ENCODE assay signal across 2 cellular contexts in genomic region chr20:2507464-2507863, GRCh38.
TF ChIP-seq lines count a peak whose summit lies in the region.

No MANE protein-coding gene starts in this region.

TF ChIP-seq in SK-N-SH, 30 proteins besides CTCF, POLR2A, EP300 and RAD21 (continued from another document):
- TF ChIP-seq REST (IDR thresholded peaks at IDR 0.05; ENCODE audit: low read depth, low read length) (no peak), POLR2AphosphoS5 (IDR thresholded peaks at IDR 0.05; ENCODE audit: low read depth, low read length) (no peak), EZH2phosphoT487 (IDR thresholded peaks at IDR 0.05; ENCODE audit: borderline replicate concordance, low read depth) (no peak), USF2 (IDR thresholded peaks at IDR 0.05; ENCODE audit: borderline replicate concordance, low read depth, low read length) (no peak), SIN3A (IDR thresholded peaks at IDR 0.05; ENCODE audit: borderline replicate concordance, low read depth, low read length) (no peak), TEAD4 (IDR thresholded peaks at IDR 0.05; ENCODE audit: borderline replicate concordance, insufficient read depth) (no peak), FOXM1 (IDR thresholded peaks at IDR 0.05; ENCODE audit: low read depth) (no peak), RXRA (IDR thresholded peaks at IDR 0.05; ENCODE audit: borderline replicate concordance, low read depth) (no peak), USF1 (IDR thresholded peaks at IDR 0.05; ENCODE audit: borderline replicate concordance, low read depth) (no peak)

TF ChIP-seq in SK-N-SH treated with all-trans-retinoic acid at 6 μM for 48 hours, 23 proteins besides CTCF, POLR2A, EP300 and RAD21 (continued from another document):
- TF ChIP-seq TSHZ2 (CRISPR knock-in tag; IDR thresholded peaks at IDR 0.05), result no peak
- no peak for TF ChIP-seq POU6F1 (CRISPR knock-in tag; IDR thresholded peaks at IDR 0.05; ENCODE audit: borderline replicate concordance, low read depth)
- no peak for TF ChIP-seq ZNF565 (CRISPR knock-in tag; conservative IDR thresholded peaks at IDR 0.05; ENCODE audit: low read depth)
- no peak for TF ChIP-seq CSDC2 (CRISPR knock-in tag; IDR thresholded peaks at IDR 0.05)
- no peak for TF ChIP-seq TOX (CRISPR knock-in tag; IDR thresholded peaks at IDR 0.05; ENCODE audit: borderline replicate concordance)
- no peak for TF ChIP-seq ZFP30 (CRISPR knock-in tag; IDR thresholded peaks at IDR 0.05)
- TF ChIP-seq TCF4 (CRISPR knock-in tag; IDR thresholded peaks at IDR 0.05; ENCODE audit: borderline replicate concordance), result no peak
- TF ChIP-seq OSR1 (CRISPR knock-in tag; IDR thresholded peaks at IDR 0.05), result no peak
